ENCODE assay signal across 10 cellular contexts in the genomic region with DNA sequence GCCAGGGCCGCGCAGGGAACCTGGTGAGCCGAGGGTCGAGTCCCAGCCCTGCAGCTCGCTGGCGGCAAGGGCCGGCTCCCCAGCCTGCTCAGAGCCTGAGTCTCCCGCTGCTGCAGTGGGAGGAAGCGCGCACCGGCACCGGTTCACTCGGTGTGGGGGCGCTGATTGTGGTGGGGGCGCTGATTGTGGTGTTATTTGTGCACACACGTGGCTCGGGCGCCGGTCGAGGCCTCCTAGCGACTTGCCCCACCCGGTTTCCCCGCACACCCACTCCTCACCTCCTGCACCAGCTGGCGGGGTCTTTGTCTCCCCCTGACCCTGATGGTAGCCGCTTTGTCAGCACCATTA.
A peak's percentile ranks its signal among the peaks of the same experiment; 100 is the strongest.
DNase-seq lines count a peak whose midpoint lies in the region; ATAC-seq, FAIRE-seq and TF ChIP-seq lines count a peak whose summit lies in the region.
"Had no signal": no experiment of that assay in that cellular context is flagged by ENCODE, and none has a peak within 500 bp of the region (broad histone marks: within the 10 kb centered on the region; RNA-seq: fewer than 3 reads in every experiment).

No MANE protein-coding gene starts in this region.

- no peak overlapping the region for H3K27ac Mint-ChIP-seq in activated CD4-positive, alpha-beta memory T cell treated with anti-CD3 and anti-CD28 coated beads for 36 hours

- BruUV-seq in HepG2 (replicated peaks; lab: Mats Ljungman, UMichigan) (no TSS peak), Panc1 (replicated peaks; lab: Mats Ljungman, UMichigan) (no TSS peak)

- H3K27me3 ChIP-seq in HepG2 (ENCODE audit: control insufficient read depth in 1 of 2, insufficient read depth in 2 of 2, low read length in 2 of 2) (peaks cover 6 to 58% of the 10 kb centered on the region in 2 experiments; a peak in 4 of 5 replicates), right lobe of liver (no peaks in the 10 kb centered on the region), Panc1 (ENCODE audit: control insufficient read depth, insufficient read depth, low read length) (peaks cover 7% of the 10 kb centered on the region; the same call in 1 of the 2 replicates), mesenchymal stem cell (ENCODE audit: control insufficient read depth in 1 of 2, insufficient read depth in 1 of 2, low read length in 2 of 2) (peaks cover 27 to 59% of the 10 kb centered on the region in 2 experiments), aorta (ENCODE audit: control insufficient read depth in 1 of 2, insufficient read depth in 2 of 2, low read length in 1 of 2) (no peaks in the 10 kb centered on the region)
- H3K27me3 ChIP-seq: brain microvascular endothelial cell had no signal

- H2BK12ac ChIP-seq in mesenchymal stem cell (ENCODE audit: low read length in 2 of 2) = peak overlapping the region in 1 of 2 experiments; percentile 56

- TF ChIP-seq CTCF in HepG2 (CRISPR knock-in tag; IDR thresholded peaks at IDR 0.05) (no peak), right lobe of liver (IDR thresholded peaks at IDR 0.05) (no peak), Panc1 (IDR thresholded peaks at IDR 0.05) (peak; percentile 62)

- H3K4me1 ChIP-seq in HepG2 (ENCODE audit: insufficient read depth, low read length) = no peaks in the 10 kb centered on the region
- no peaks in the 10 kb centered on the region for H3K4me1 ChIP-seq in right lobe of liver
- no peaks in the 10 kb centered on the region for H3K4me1 ChIP-seq in Panc1 (ENCODE audit: control insufficient read depth, insufficient read depth, low read length)
- peaks cover 10% of the 10 kb centered on the region for H3K4me1 ChIP-seq in mesenchymal stem cell (ENCODE audit: control insufficient read depth, insufficient read depth, low read depth, low read length)
- no peaks in the 10 kb centered on the region for H3K4me1 ChIP-seq in aorta (ENCODE audit: control insufficient read depth in 1 of 2, insufficient read depth in 2 of 2, low read length in 2 of 2)

- H2BK15ac ChIP-seq in mesenchymal stem cell (ENCODE audit: low read depth, poor library complexity, severe bottlenecking) = no peak overlapping the region

- POLR2A ChIA-PET in HepG2 (lab: Yijun Ruan, JAX) = interaction anchor here (1.0 kb wide), 1 partner anchor 267 kb away, joined by 3 read pairs; a partner anchor contains a TSS
- POLR2A ChIA-PET in Panc1 (lab: Charles Lee) = no interaction called here
- POLR2A ChIA-PET in activated CD4-positive, alpha-beta memory T cell treated with anti-CD3 and anti-CD28 coated beads for 36 hours (lab: Charles Lee) = no interaction called here

- H3K4me3 Mint-ChIP-seq in activated CD4-positive, alpha-beta memory T cell treated with anti-CD3 and anti-CD28 coated beads for 36 hours = no peak overlapping the region

- peaks cover 2% of the 10 kb centered on the region for H3K4me1 Mint-ChIP-seq in activated CD4-positive, alpha-beta memory T cell treated with anti-CD3 and anti-CD28 coated beads for 36 hours (ENCODE audit: low read depth)

- H3K14ac ChIP-seq in mesenchymal stem cell (ENCODE audit: low read length in 2 of 2) = no peak overlapping the region

- intact Hi-C loops in HepG2 (cut with micrococcal nuclease; ENCODE audit: unreplicated experiment) = loop anchor here (1.0 to 2.0 kb wide), 3 partner anchors 267 to 693 kb away; a partner anchor contains a TSS
- intact Hi-C loops in right lobe of liver (cut with DNase I) = loop anchor here (5.0 to 10.0 kb wide), 3 partner anchors 257 to 697 kb away; a partner anchor contains a TSS
- intact Hi-C loops in Panc1 (cut with micrococcal nuclease; ENCODE audit: unreplicated experiment) = loop anchor here (2.0 kb wide), 1 partner anchor 267 kb away; a partner anchor contains a TSS
- intact Hi-C loops in aorta (cut with DNase I) = loop anchor here (2.0 to 10.0 kb wide), 4 partner anchors 267 to 695 kb away; a partner anchor contains a TSS
- intact Hi-C loops in activated CD4-positive, alpha-beta memory T cell treated with anti-CD3 and anti-CD28 coated beads for 36 hours (cut with micrococcal nuclease) = loop anchor here (1.0 to 5.0 kb wide), 3 partner anchors 290 to 693 kb away; no protein-coding TSS in a partner anchor

- H2AFZ ChIP-seq in HepG2 (ENCODE audit: low read length) = no peak overlapping the region
- peak overlapping the region; percentile 43 for H2AFZ ChIP-seq in mesenchymal stem cell (ENCODE audit: low read depth, low read length)

- ATAC-seq in HepG2 (peak; percentile 40), right lobe of liver (no peak), Panc1 (no peak), aorta (ENCODE audit: low FRiP score) (peak; percentile 34), HG03457 (IDR thresholded peaks at IDR 0.05; ENCODE audit: unreplicated experiment) (no peak)

- no peak for FAIRE-seq in HepG2 (lab: Jason Lieb, UNC)

- H4K20me1 ChIP-seq in HepG2 (ENCODE audit: insufficient read depth, low read length) = no peaks in the 10 kb centered on the region

- peaks cover 44% of the 10 kb centered on the region for H3K27me3 Mint-ChIP-seq in activated CD4-positive, alpha-beta memory T cell treated with anti-CD3 and anti-CD28 coated beads for 36 hours

- H3K4me3 ChIP-seq in HepG2 (replicated peaks in 1 of 3; ENCODE audit: insufficient read depth in 1 of 3, low read depth in 2 of 3, low read length in 3 of 3) = no peak overlapping the region
- peak overlapping the region in 1 of 3 donors; percentile 50 for H3K4me3 ChIP-seq in right lobe of liver
- no peak overlapping the region; a peak in 1 of 4 replicates for H3K4me3 ChIP-seq in Panc1 (ENCODE audit: low read depth in 2 of 2, low read length in 2 of 2)
- no peak overlapping the region for H3K4me3 ChIP-seq in mesenchymal stem cell (ENCODE audit: insufficient read depth in 1 of 2, low read depth in 1 of 2, low read length in 2 of 2)
- no peak overlapping the region for H3K4me3 ChIP-seq in aorta (ENCODE audit: low read length in 2 of 2)

- no peak for TF ChIP-seq POLR2A in HepG2 (IDR thresholded peaks at IDR 0.05; ENCODE audit: insufficient read depth in 1 of 2, low read depth in 2 of 2, low read length in 2 of 2)
- no peak for TF ChIP-seq POLR2A in right lobe of liver (IDR thresholded peaks at IDR 0.05)

- peak overlapping the region; percentile 18 for H4K91ac ChIP-seq in mesenchymal stem cell (ENCODE audit: low read length)

- TF ChIP-seq EP300 in HepG2 (IDR thresholded peaks at IDR 0.05; ENCODE audit: low read depth in 2 of 2, low read length in 2 of 2) (no peak), HepG2 (CRISPR knock-in tag; IDR thresholded peaks at IDR 0.05; ENCODE audit: borderline replicate concordance) (no peak)

- in situ Hi-C loops in HepG2 (cut with HindIII; ENCODE audit: extremely low pct_ligation_motif_present, low pct_unique_long_range_greater_than_20kb) (loop anchor here (5.0 to 10.0 kb wide), 2 partner anchors 265 to 697 kb away; a partner anchor contains a TSS), Panc1 (cut with HindIII; ENCODE audit: low pct_unique_long_range_greater_than_20kb, low sequenced_read_pairs) (no loop called here)

- no peak overlapping the region for H3K27ac ChIP-seq in HepG2 (ENCODE audit: extremely low read length, insufficient read depth, low read length)
- no peak overlapping the region for H3K27ac ChIP-seq in right lobe of liver
- H3K27ac ChIP-seq in Panc1 (ENCODE audit: low read length) = no peak overlapping the region
- no peak overlapping the region for H3K27ac ChIP-seq in mesenchymal stem cell (ENCODE audit: low read length, poor library complexity, severe bottlenecking)
- H3K27ac ChIP-seq in aorta (ENCODE audit: low read depth in 1 of 2, low read length in 2 of 2) = no peak overlapping the region
- H3K27ac ChIP-seq: brain microvascular endothelial cell had no signal

- no peak overlapping the region for H2AK5ac ChIP-seq in mesenchymal stem cell (ENCODE audit: low read length, severe bottlenecking)

- DNase-seq in HepG2 (ENCODE audit: low spot score) = no peak
- no peak for DNase-seq in right lobe of liver
- no peak for DNase-seq in Panc1 (ENCODE audit: low read depth, low spot score)
- no peak for DNase-seq in mesenchymal stem cell
- no peak for DNase-seq in aorta
- no peak for DNase-seq in activated CD4-positive, alpha-beta memory T cell treated with anti-CD3 and anti-CD28 coated beads for 36 hours
- DNase-seq in ecto neural progenitor cell (ENCODE audit: low spot score) = no peak
- DNase-seq: NCI-H1694 had no signal

- TF ChIP-seq RAD21 in HepG2 (CRISPR knock-in tag; IDR thresholded peaks at IDR 0.05) = no peak

- no peak overlapping the region for H2BK120ac ChIP-seq in mesenchymal stem cell (ENCODE audit: low read depth, low read length)

- 0 out of 2 replicates have a peak overlapping the region, but pooled peaks have one; percentile 45 for H3K4me2 ChIP-seq in HepG2 (ENCODE audit: low read depth, low read length)
- H3K4me2 ChIP-seq in mesenchymal stem cell (ENCODE audit: low read length, poor library complexity, severe bottlenecking) = peak overlapping the region; percentile 74

- H3K79me2 ChIP-seq in HepG2 (ENCODE audit: insufficient read depth, low read length) = no peaks in the 10 kb centered on the region

- 63% methylated on average over 3 of the region's 25 CpGs for WGBS in HepG2 (ENCODE audit: low lambda C conversion rate)
- 88% methylated on average over 1 of the region's 25 CpGs for WGBS in right lobe of liver (ENCODE audit: insufficient coverage, low coverage, low lambda C conversion rate, missing lambda C conversion rate)
- 0% methylated on average over 3 of the region's 25 CpGs for WGBS in mesenchymal stem cell
- WGBS in aorta, 2 donors = 28 to 39% methylated on average over 25 of the region's 25 CpGs

- no peak overlapping the region for H2BK5ac ChIP-seq in mesenchymal stem cell (ENCODE audit: low read depth, low read length, poor library complexity, severe bottlenecking)

- no peaks in the 10 kb centered on the region for H3K36me3 Mint-ChIP-seq in activated CD4-positive, alpha-beta memory T cell treated with anti-CD3 and anti-CD28 coated beads for 36 hours

- peak overlapping the region in 1 of 2 experiments; percentile 13 for H3K4ac ChIP-seq in mesenchymal stem cell (ENCODE audit: low read depth in 1 of 2, low read length in 2 of 2)

- no peaks in the 10 kb centered on the region for H3K36me3 ChIP-seq in HepG2 (replicated peaks in 1 of 2; ENCODE audit: control insufficient read depth in 1 of 2, insufficient read depth in 2 of 2, low read length in 2 of 2)
- no peaks in the 10 kb centered on the region for H3K36me3 ChIP-seq in right lobe of liver
- H3K36me3 ChIP-seq in Panc1 (ENCODE audit: control insufficient read depth, insufficient read depth, low read length) = no peaks in the 10 kb centered on the region
- no peaks in the 10 kb centered on the region for H3K36me3 ChIP-seq in mesenchymal stem cell (ENCODE audit: control insufficient read depth in 1 of 2, insufficient read depth in 2 of 2, low read depth in 1 of 2, low read length in 2 of 2)
- H3K36me3 ChIP-seq in aorta (ENCODE audit: control insufficient read depth in 1 of 2, insufficient read depth in 2 of 2, low read length in 1 of 2) = no peaks in the 10 kb centered on the region
- H3K36me3 ChIP-seq: brain microvascular endothelial cell had no signal

- H3K18ac ChIP-seq in mesenchymal stem cell (ENCODE audit: low read depth in 1 of 2, low read length in 2 of 2) = peak overlapping the region; percentile 63 to 77

- H3K9me3 Mint-ChIP-seq in activated CD4-positive, alpha-beta memory T cell treated with anti-CD3 and anti-CD28 coated beads for 36 hours = no peaks in the 10 kb centered on the region

- H3K9me3 ChIP-seq in HepG2 (ENCODE audit: low read length) = no peaks in the 10 kb centered on the region
- no peaks in the 10 kb centered on the region for H3K9me3 ChIP-seq in right lobe of liver
- H3K9me3 ChIP-seq in Panc1 (ENCODE audit: control insufficient read depth, insufficient read depth, low read depth, low read length) = no peaks in the 10 kb centered on the region
- no peaks in the 10 kb centered on the region for H3K9me3 ChIP-seq in mesenchymal stem cell (ENCODE audit: control insufficient read depth, low read length)
- H3K9me3 ChIP-seq in aorta (ENCODE audit: control insufficient read depth, low read length) = no peaks in the 10 kb centered on the region

- H3K9ac ChIP-seq in HepG2 (ENCODE audit: insufficient read depth, low read depth, low read length) (no peak overlapping the region), mesenchymal stem cell (ENCODE audit: low read length) (no peak overlapping the region)

- CTCF ChIA-PET in HepG2 (lab: Yijun Ruan, JAX; ENCODE audit: low intra/inter-chr PET ratio, low total read pairs) (interaction anchor here (1.7 to 3.2 kb wide), 2 partner anchors 267 to 292 kb away, joined by 7 to 39 read pairs; a partner anchor contains a TSS), Panc1 (lab: Charles Lee) (interaction anchor here (0.6 to 2.2 kb wide), 10 partner anchors 12 to 693 kb away, joined by 3 to 9 read pairs (median 4); a partner anchor contains a TSS)
- CTCF ChIA-PET in activated CD4-positive, alpha-beta memory T cell treated with anti-CD3 and anti-CD28 coated beads for 36 hours (lab: Charles Lee) = interaction anchor here (0.6 to 2.6 kb wide), 21 partner anchors 9 to 721 kb away, joined by 3 to 14 read pairs (median 4); a partner anchor contains a TSS

- peak overlapping the region; percentile 86 for H4K8ac ChIP-seq in mesenchymal stem cell (ENCODE audit: low read length)

- H3K23ac ChIP-seq in mesenchymal stem cell (ENCODE audit: low read length in 2 of 2) = peak overlapping the region in 1 of 2 experiments; percentile 93

- H3K79me1 ChIP-seq in mesenchymal stem cell (replicated peaks; ENCODE audit: low read length, poor library complexity, severe bottlenecking) = no peaks in the 10 kb centered on the region

Comparison
In these comparisons a context has a peak if more than half of its experiments do, and no peak if none do; other contexts are left out.
1. ATAC-seq: peak in HepG2 (single experiment) and aorta (single experiment); none in right lobe of liver (0 of 4), Panc1 (single experiment) and HG03457 (single experiment).